21 cellular contexts compared by ENCODE assay signal in genomic region chr7:110809832-110810231, GRCh38.
"Had no signal": no experiment of that assay in that cellular context is flagged by ENCODE, and none has a peak within 500 bp of the region (broad histone marks: within the 10 kb centered on the region; RNA-seq: fewer than 3 reads in every experiment).

No MANE protein-coding gene starts in this region.

- H3K4me3 ChIP-seq: coronary artery, dorsolateral prefrontal cortex, esophagus muscularis mucosa, gastroesophageal sphincter, heart right ventricle, left lung, lower lobe of right lung, mucosa of descending colon had no signal

- FAIRE-seq: endothelial cell of umbilical vein, islet of Langerhans, keratinocyte had no signal

- H3K27ac Mint-ChIP-seq: mesothelial cell of epicardium had no signal

- H3K36me3 ChIP-seq: esophagus muscularis mucosa, gastroesophageal sphincter, heart right ventricle, left lung, lower lobe of right lung had no signal

- H3K4me3 Mint-ChIP-seq: mesothelial cell of epicardium had no signal

- DNase-seq: dermis blood vessel endothelial cell; effector CD4-positive, alpha-beta T cell; effector memory CD4-positive, alpha-beta T cell; foreskin keratinocyte; head of caudate nucleus; heart right ventricle; hippocampal formation; left cardiac atrium; left lung; left ventricle myocardium superior; lower lobe of right lung; mesenchymal stem cell; mucosa of descending colon had no signal

- H3K27ac ChIP-seq: coronary artery, dorsolateral prefrontal cortex, esophagus muscularis mucosa, foreskin keratinocyte, gastroesophageal sphincter, heart right ventricle, left lung, lower lobe of right lung had no signal

- H3K36me3 Mint-ChIP-seq: mesothelial cell of epicardium had no signal

- H3K9me3 ChIP-seq: esophagus muscularis mucosa, gastroesophageal sphincter, heart right ventricle, left lung, lower lobe of right lung, mucosa of descending colon had no signal

- H3K27me3 ChIP-seq: dorsolateral prefrontal cortex, esophagus muscularis mucosa, foreskin keratinocyte, gastroesophageal sphincter, heart right ventricle, left lung had no signal

- H3K9me3 Mint-ChIP-seq: mesothelial cell of epicardium had no signal

- H3K4me1 Mint-ChIP-seq: mesothelial cell of epicardium had no signal

- H3K4me1 ChIP-seq: foreskin keratinocyte, gastroesophageal sphincter, heart right ventricle, left lung, lower lobe of right lung had no signal
